1 cellular context compared by ENCODE assay signal in genomic region chr7:43856996-43857395, GRCh38.
TF ChIP-seq lines count a peak whose summit lies in the region.

No MANE protein-coding gene starts in this region.

TF ChIP-seq in HepG2, 621 proteins besides CTCF, POLR2A, EP300 and RAD21:
- TF ChIP-seq HNRNPLL (IDR thresholded peaks at IDR 0.05; ENCODE audit: low read depth, low read length, poor library complexity, severe bottlenecking) (no peak), SKI (IDR thresholded peaks at IDR 0.05; ENCODE audit: partially characterized antibody) (peak; percentile 36), RARA (CRISPR knock-in tag; IDR thresholded peaks at IDR 0.05) (peak; percentile 17; the same call in 1 of the 2 replicates)
TF ChIP-seq in HepG2: peak in this region for 2.
